In genomic region chr21:41763996-41764395, GRCh38 we compare ENCODE assay signal across 17 cellular contexts. TPM values are rescaled to one million over a fixed set of nuclear protein-coding genes. Genes with fewer than 3 reads are reported as not detected.
DNase-seq lines count a peak whose midpoint lies in the region; ATAC-seq and TF ChIP-seq lines count a peak whose summit lies in the region.
"Had no signal": no experiment of that assay in that cellular context is flagged by ENCODE, and none has a peak within 500 bp of the region (broad histone marks: within the 10 kb centered on the region; RNA-seq: fewer than 3 reads in every experiment).

No MANE protein-coding gene starts in this region.

- H2AK5ac ChIP-seq in mesendoderm (ENCODE audit: low read length) = no peak overlapping the region

- no peaks in the 10 kb centered on the region for H3K9me3 Mint-ChIP-seq in activated CD4-positive, alpha-beta memory T cell treated with anti-CD3 and anti-CD28 coated beads for 36 hours
- H3K9me3 Mint-ChIP-seq: T-cell had no signal

- no peak for TF ChIP-seq CTCF in PC-3 (conservative IDR thresholded peaks at IDR 0.05; ENCODE audit: low read depth, low read length)
- no peak for TF ChIP-seq CTCF in upper lobe of left lung (IDR thresholded peaks at IDR 0.05)
- no peak for TF ChIP-seq CTCF in dorsolateral prefrontal cortex (IDR thresholded peaks at IDR 0.05 in 54 of 56, conservative IDR thresholded peaks at IDR 0.05 in 2 of 56; ENCODE audit: low read depth in 1 of 56, partially characterized antibody in 56 of 56)

- peak overlapping the region; percentile 94 for H3K9ac ChIP-seq in PC-3 (ENCODE audit: low read length)
- no peak overlapping the region for H3K9ac ChIP-seq in mesendoderm (ENCODE audit: low read length)
- H3K9ac ChIP-seq: BLaER1, KMS-11 had no signal

- peaks cover 91% of the 10 kb centered on the region for H3K79me2 ChIP-seq in PC-3 (ENCODE audit: low read length)
- peaks cover 13% of the 10 kb centered on the region for H3K79me2 ChIP-seq in mesendoderm (ENCODE audit: control insufficient read depth, insufficient read depth, low read length)

- peaks cover 73% of the 10 kb centered on the region for H3K27me3 Mint-ChIP-seq in activated CD4-positive, alpha-beta memory T cell treated with anti-CD3 and anti-CD28 coated beads for 36 hours

- H3K36me3 ChIP-seq in PC-3 (ENCODE audit: low read depth, low read length) = peaks cover 61% of the 10 kb centered on the region
- no peaks in the 10 kb centered on the region for H3K36me3 ChIP-seq in mesendoderm (ENCODE audit: control insufficient read depth, insufficient read depth, low read length)
- no peaks in the 10 kb centered on the region for H3K36me3 ChIP-seq in upper lobe of left lung
- H3K36me3 ChIP-seq: BLaER1, cardiac muscle cell, left ventricle myocardium inferior had no signal

- H3K18ac ChIP-seq in mesendoderm (ENCODE audit: low read length) = peak overlapping the region; percentile 1

- H3K4me3 Mint-ChIP-seq in activated CD4-positive, alpha-beta memory T cell treated with anti-CD3 and anti-CD28 coated beads for 36 hours = no peak overlapping the region
- H3K4me3 Mint-ChIP-seq: activated CD8-positive, alpha-beta T cell treated with anti-CD3 and anti-CD28 coated beads, Interleukin-2, amount 10 ng/mL, durations not matched to agents 7 days and 5 days; T-cell had no signal

- peak overlapping the region; percentile 97 for H3K27ac ChIP-seq in PC-3 (ENCODE audit: low read length)
- H3K27ac ChIP-seq in mesendoderm (ENCODE audit: low read depth, low read length) = no peak overlapping the region
- peak overlapping the region in 3 of 4 donors; percentile 17 to 58 (median 21) for H3K27ac ChIP-seq in upper lobe of left lung
- no peak overlapping the region for H3K27ac ChIP-seq in dorsolateral prefrontal cortex
- H3K27ac ChIP-seq: BLaER1, cardiac muscle cell, KMS-11, left ventricle myocardium inferior, testis had no signal

- H3K56ac ChIP-seq in mesendoderm (ENCODE audit: low read length) = no peak overlapping the region

- H3K27me3 ChIP-seq in PC-3 (ENCODE audit: low read length) (no peaks in the 10 kb centered on the region), mesendoderm (ENCODE audit: insufficient read depth, low read length, poor library complexity) (peaks cover 3% of the 10 kb centered on the region), upper lobe of left lung (peaks cover 0 to 36% (median 16%) of the 10 kb centered on the region in 4 donors), dorsolateral prefrontal cortex (peaks cover 15 to 100% (median 86%) of the 10 kb centered on the region in 45 donors)

- H4K8ac ChIP-seq in mesendoderm (ENCODE audit: low read depth, low read length) = no peak overlapping the region

- H4K5ac ChIP-seq in mesendoderm (ENCODE audit: low read length) = no peak overlapping the region

- intact Hi-C loops in PC-3 (cut with micrococcal nuclease) = loop anchor here (10.0 kb wide), 1 partner anchor 171 kb away; no protein-coding TSS in a partner anchor
- intact Hi-C loops in activated CD4-positive, alpha-beta memory T cell treated with anti-CD3 and anti-CD28 coated beads for 36 hours (cut with micrococcal nuclease) = no loop called here
- intact Hi-C loops in dorsolateral prefrontal cortex (cut with DNase I) = no loop called here

- ATAC-seq in PC-3 (no peak), upper lobe of left lung (ENCODE audit: low FRiP score in 2 of 2) (no peak)
- ATAC-seq: activated CD8-positive, alpha-beta T cell treated with anti-CD3 and anti-CD28 coated beads, Interleukin-2, amount 10 ng/mL, durations not matched to agents 7 days and 5 days; Right ventricle myocardium inferior; T-cell had no signal

- H3K4me2 ChIP-seq in PC-3 (ENCODE audit: low read length) = peak overlapping the region; percentile 98
- no peak overlapping the region for H3K4me2 ChIP-seq in mesendoderm (ENCODE audit: low read length)
- H3K4me2 ChIP-seq: BLaER1, KMS-11 had no signal

- TF ChIP-seq POLR2A in upper lobe of left lung (IDR thresholded peaks at IDR 0.05) = no peak

- no peak overlapping the region for H2BK15ac ChIP-seq in mesendoderm (replicated peaks; ENCODE audit: low read depth)

- H3K9me3 ChIP-seq in PC-3 (ENCODE audit: low read length) (no peaks in the 10 kb centered on the region), upper lobe of left lung (no peaks in the 10 kb centered on the region)
- H3K9me3 ChIP-seq: left ventricle myocardium inferior, testis had no signal

- no peak overlapping the region for H2BK120ac ChIP-seq in mesendoderm (ENCODE audit: low read depth, low read length)

- peaks cover 16% of the 10 kb centered on the region for H3K79me1 ChIP-seq in mesendoderm (ENCODE audit: low read length)

- peaks cover 27% of the 10 kb centered on the region for H3K4me1 Mint-ChIP-seq in activated CD4-positive, alpha-beta memory T cell treated with anti-CD3 and anti-CD28 coated beads for 36 hours (ENCODE audit: low read depth)

- no peak for TF ChIP-seq EP300 in upper lobe of left lung (IDR thresholded peaks at IDR 0.05)

- H3F3A ChIP-seq in PC-3 (ENCODE audit: low read length, unreplicated experiment) = peaks cover 33% of the 10 kb centered on the region

- no TSS peak for BruUV-seq in PC-3 (replicated peaks; lab: Mats Ljungman, UMichigan)

- no peak overlapping the region for H3K23ac ChIP-seq in mesendoderm (ENCODE audit: low read length)

- DNase-seq in PC-3 (no peak), ecto neural progenitor cell (ENCODE audit: low spot score) (peak; percentile 50), mesendoderm (no peak), upper lobe of left lung (no peak), NCI-H226 (no peak), dorsolateral prefrontal cortex (no peak)
- DNase-seq in activated CD4-positive, alpha-beta memory T cell treated with anti-CD3 and anti-CD28 coated beads for 36 hours = no peak
- DNase-seq: activated CD8-positive, alpha-beta T cell treated with anti-CD3 and anti-CD28 coated beads, Interleukin-2, amount 10 ng/mL, durations not matched to agents 7 days and 5 days; effector CD4-positive, alpha-beta T cell; hippocampal formation; T-cell; testis had no signal

- no peak overlapping the region for H3K27ac Mint-ChIP-seq in activated CD4-positive, alpha-beta memory T cell treated with anti-CD3 and anti-CD28 coated beads for 36 hours
- H3K27ac Mint-ChIP-seq: activated CD8-positive, alpha-beta T cell treated with anti-CD3 and anti-CD28 coated beads, Interleukin-2, amount 10 ng/mL, durations not matched to agents 7 days and 5 days; T-cell had no signal

- peaks cover 77% of the 10 kb centered on the region for H4K20me1 ChIP-seq in PC-3 (ENCODE audit: low read length)

- H2AFZ ChIP-seq in PC-3 (ENCODE audit: low read length) = no peak overlapping the region

- H2BK5ac ChIP-seq in mesendoderm (ENCODE audit: low read length) = no peak overlapping the region

- H3K4me1 ChIP-seq in PC-3 (ENCODE audit: insufficient read depth, low read length) (peaks cover 63% of the 10 kb centered on the region), mesendoderm (ENCODE audit: control insufficient read depth, low read depth, low read length) (peaks cover 11% of the 10 kb centered on the region), upper lobe of left lung (peaks cover 43 to 86% (median 59%) of the 10 kb centered on the region in 4 donors)
- H3K4me1 ChIP-seq: testis had no signal

- no peaks in the 10 kb centered on the region for H3K9me2 ChIP-seq in PC-3 (replicated peaks; ENCODE audit: low read length)

- no peak overlapping the region for H3K4ac ChIP-seq in mesendoderm (ENCODE audit: low read depth, low read length)

- CTCF ChIA-PET in PC-3 (lab: Charles Lee) = no interaction called here
- CTCF ChIA-PET in activated CD4-positive, alpha-beta memory T cell treated with anti-CD3 and anti-CD28 coated beads for 36 hours (lab: Charles Lee) = no interaction called here

- H3K4me3 ChIP-seq in PC-3 (ENCODE audit: low read length) (peak overlapping the region; percentile 94), mesendoderm (ENCODE audit: low read length) (no peak overlapping the region), upper lobe of left lung (no peak overlapping the region), dorsolateral prefrontal cortex (no peak overlapping the region)
- H3K4me3 ChIP-seq: BLaER1, cardiac muscle cell, left ventricle myocardium inferior, testis had no signal

- WGBS in mesendoderm (ENCODE audit: extremely low coverage, insufficient coverage, low lambda C conversion rate) = no CpG with 5 or more reads among the region's 8 CpGs
- WGBS in upper lobe of left lung, 2 donors = 60 to 71% methylated on average over 1 to 8 of the region's 8 CpGs

- H3K36me3 Mint-ChIP-seq in activated CD4-positive, alpha-beta memory T cell treated with anti-CD3 and anti-CD28 coated beads for 36 hours = peaks cover 2% of the 10 kb centered on the region
- H3K36me3 Mint-ChIP-seq: T-cell had no signal

- POLR2A ChIA-PET in PC-3 (lab: Charles Lee; ENCODE audit: unreplicated experiment) = no interaction called here
- POLR2A ChIA-PET in activated CD4-positive, alpha-beta memory T cell treated with anti-CD3 and anti-CD28 coated beads for 36 hours (lab: Charles Lee) = no interaction called here

RNA-seq across cellular contexts. Expression of gene RIPK4, which starts 2.9 kb away (rescaled TPM):
- total RNA-seq in PC-3 (2014; rRNA removed) = 252 and 333 TPM in 2 replicates
- 1.7 TPM for polyA plus RNA-seq in mesendoderm (2013, experiment 1 of 2)
- 1.7 TPM for polyA plus RNA-seq in mesendoderm (2013, experiment 2 of 2)
- 10 to 100 TPM in 5 of 6 donors, 1 to 10 TPM in 1; 6.3 to 18.6 (median 14.9) TPM for total RNA-seq in upper lobe of left lung
- under 1 TPM; 0.10 to 0.24 TPM for total RNA-seq in activated CD4-positive, alpha-beta memory T cell treated with anti-CD3 and anti-CD28 coated beads for 36 hours
- under 1 TPM in 27 of 120 experiments, not detected in 93; 0.10 to 0.89 (median 0.15) TPM for total RNA-seq in dorsolateral prefrontal cortex
- total RNA-seq: activated CD8-positive, alpha-beta T cell treated with anti-CD3 and anti-CD28 coated beads, Interleukin-2, amount 10 ng/mL, durations not matched to agents 7 days and 5 days had no signal

Comparison
In these comparisons a context has a peak if more than half of its experiments do, and no peak if none do; other contexts are left out.
1. H3K27ac ChIP-seq: peak in PC-3 (single experiment) and upper lobe of left lung (3 of 4); none in mesendoderm (single experiment) and dorsolateral prefrontal cortex (0 of 59).
2. RNA of gene RIPK4, which starts 2.9 kb away (total RNA-seq): 252 to 333 TPM in PC-3; 6.3 to 18.6 TPM in upper lobe of left lung, 0.10 to 0.24 TPM in activated CD4-positive, alpha-beta memory T cell treated with anti-CD3 and anti-CD28 coated beads for 36 hours and 0.10 to 0.89 TPM in dorsolateral prefrontal cortex; every median in the first group is over 10 times any median in the second.